ENCODE assay signal across 8 cellular contexts in genomic region chr3:194686816-194687637, GRCh38. TPM values are rescaled to one million over a fixed set of nuclear protein-coding genes. Genes with fewer than 3 reads are reported as not detected.
A peak's percentile ranks its signal among the peaks of the same experiment; 100 is the strongest.
DNase-seq lines count a peak whose midpoint lies in the region; ATAC-seq, FAIRE-seq and TF ChIP-seq lines count a peak whose summit lies in the region.

No MANE protein-coding gene starts in this region.

- H3K27me3 ChIP-seq in K562 (ENCODE audit: control insufficient read depth in 2 of 2, insufficient read depth in 2 of 2, low read length in 2 of 2), result peaks cover 0 to 33% of the 10 kb centered on the region in 2 experiments; a peak in 3 of 5 replicates
- peaks cover 37% of the 10 kb centered on the region for H3K27me3 ChIP-seq in iPS-15b (ENCODE audit: control insufficient read depth, insufficient read depth, low read length)
- peaks cover 4% of the 10 kb centered on the region for H3K27me3 ChIP-seq in skeletal muscle satellite cell (ENCODE audit: control insufficient read depth, insufficient read depth, low read length)
- no peaks in the 10 kb centered on the region for H3K27me3 ChIP-seq in WERI-Rb-1 (ENCODE audit: insufficient read depth, low read depth, severe bottlenecking)

- H3K36me3 ChIP-seq in OCI-LY7 (ENCODE audit: insufficient read depth, low read length), result no peaks in the 10 kb centered on the region
- no peaks in the 10 kb centered on the region for H3K36me3 ChIP-seq in K562 (ENCODE audit: control insufficient read depth, insufficient read depth, low read length)
- no peaks in the 10 kb centered on the region for H3K36me3 ChIP-seq in iPS-15b (ENCODE audit: control insufficient read depth, insufficient read depth, low read length)
- H3K36me3 ChIP-seq in skeletal muscle satellite cell (ENCODE audit: insufficient read depth, low read length), result no peaks in the 10 kb centered on the region
- peaks cover 4% of the 10 kb centered on the region; the same call in 1 of the 2 replicates for H3K36me3 ChIP-seq in WERI-Rb-1

- no TSS peak for BruUV-seq in OCI-LY7 (replicated peaks; lab: Mats Ljungman, UMichigan)
- no TSS peak for BruUV-seq in K562 (replicated peaks; lab: Mats Ljungman, UMichigan)

- CTCF ChIA-PET in OCI-LY7 (lab: Charles Lee; ENCODE audit: unreplicated experiment) (interaction anchor here (0.8 to 1.6 kb wide), 7 partner anchors 15 to 584 kb away, joined by 3 to 5 read pairs (median 3); partner anchors contain the start of genes LSG1 and XXYLT1), K562 (lab: Yijun Ruan, JAX; ENCODE audit: low intra/inter-chr PET ratio) (no interaction called here)

- peaks cover 7% of the 10 kb centered on the region; the same call in 1 of the 2 replicates for H3K79me2 ChIP-seq in OCI-LY7 (ENCODE audit: insufficient read depth, low read depth, low read length)
- H3K79me2 ChIP-seq in K562 (ENCODE audit: control insufficient read depth, insufficient read depth, low read length), result no peaks in the 10 kb centered on the region

- H3K9me1 ChIP-seq in K562 (ENCODE audit: control insufficient read depth, insufficient read depth, low read length), result no peaks in the 10 kb centered on the region

- H3K9me3 ChIP-seq in OCI-LY7 (ENCODE audit: low read length), result no peaks in the 10 kb centered on the region
- no peaks in the 10 kb centered on the region for H3K9me3 ChIP-seq in K562 (replicated peaks; ENCODE audit: control insufficient read depth, insufficient read depth, low read depth, low read length)
- H3K9me3 ChIP-seq in iPS-15b (ENCODE audit: control insufficient read depth, insufficient read depth, low read length), result no peaks in the 10 kb centered on the region
- no peaks in the 10 kb centered on the region for H3K9me3 ChIP-seq in skeletal muscle satellite cell (replicated peaks; ENCODE audit: low read length)
- no peaks in the 10 kb centered on the region for H3K9me3 ChIP-seq in WERI-Rb-1 (ENCODE audit: severe bottlenecking)

- DNase-seq in NOMO-1 (lab: John Stamatoyannopoulos, UW; ENCODE audit: unreplicated experiment in 2 of 2), result peak; percentile 28 to 34
- DNase-seq in NOMO-1 treated with dmso at 0.1 percent for 144 hours (lab: John Stamatoyannopoulos, UW; ENCODE audit: unreplicated experiment), result no peak
- DNase-seq in OCI-LY7 (ENCODE audit: low spot score), result peak; percentile 53
- DNase-seq in K562 (ENCODE audit: extremely low read depth in 1 of 4, low spot score in 3 of 4), result no peak
- no peak for DNase-seq in MV-4-11 (lab: John Stamatoyannopoulos, UW)
- no peak for DNase-seq in WERI-Rb-1

- WGBS in K562 (ENCODE audit: insufficient coverage, low coverage, missing lambda C conversion rate), result 93% methylated on average over 42 of the region's 86 CpGs

- H3K27ac ChIP-seq in OCI-LY7 (ENCODE audit: low read depth, low read length, poor library complexity, severe bottlenecking), result peak overlapping the region; percentile 94
- H3K27ac ChIP-seq in K562 (ENCODE audit: extremely low read depth, low read depth, low read length), result no peak overlapping the region
- no peak overlapping the region for H3K27ac ChIP-seq in WERI-Rb-1

- H2AFZ ChIP-seq in OCI-LY7 (ENCODE audit: low read length) (peak overlapping the region; percentile 26; the same call in 1 of the 2 replicates), K562 (ENCODE audit: low read depth, low read length) (no peak overlapping the region)

- intact Hi-C loops in OCI-LY7 (cut with micrococcal nuclease; ENCODE audit: unreplicated experiment), result loop anchor here (2.0 to 10.0 kb wide), 5 partner anchors 188 to 1220 kb away; partner anchors contain the start of genes ACAP2 and TNK2
- intact Hi-C loops in K562 (cut with micrococcal nuclease), result loop anchor here (10.0 kb wide), 1 partner anchor 268 kb away; no protein-coding TSS in a partner anchor

- H3K9ac ChIP-seq in K562 (ENCODE audit: insufficient read depth in 1 of 2, low read depth in 2 of 2, low read length in 2 of 2) (no peak overlapping the region), iPS-15b (ENCODE audit: low read depth, low read length) (no peak overlapping the region), skeletal muscle satellite cell (ENCODE audit: low read depth, low read length) (peak overlapping the region; percentile 76)

- no peak for TF ChIP-seq EP300 in K562 (IDR thresholded peaks at IDR 0.05; ENCODE audit: low read length)

- H3K9me2 ChIP-seq in OCI-LY7 (ENCODE audit: insufficient read depth, low read length), result no peaks in the 10 kb centered on the region

- FAIRE-seq in K562 (lab: Jason Lieb, UNC), result no peak

- no peak for TF ChIP-seq RAD21 in K562 (CRISPR knock-in tag; conservative IDR thresholded peaks at IDR 0.05 in 1 of 2, IDR thresholded peaks at IDR 0.05 in 1 of 2)

- H3K4me2 ChIP-seq in OCI-LY7 (ENCODE audit: low read length) (peak overlapping the region; percentile 77), K562 (ENCODE audit: insufficient read depth, low read length) (no peak overlapping the region), skeletal muscle satellite cell (ENCODE audit: low read length) (peak overlapping the region; percentile 98)

- POLR2A ChIA-PET in OCI-LY7 (lab: Charles Lee), result interaction anchor here (0.5 to 1.9 kb wide), 13 partner anchors 15 to 651 kb away, joined by 3 to 7 read pairs (median 3); partner anchors contain the start of gene LSG1
- POLR2A ChIA-PET in K562 (lab: Yijun Ruan, JAX), result interaction anchor here (0.6 to 1.1 kb wide), 2 partner anchors 15 to 68 kb away, joined by 3 to 4 read pairs; partner anchors contain the start of gene LSG1

- H4K20me1 ChIP-seq in OCI-LY7 (ENCODE audit: insufficient read depth, low read length) (no peaks in the 10 kb centered on the region), K562 (replicated peaks; ENCODE audit: control insufficient read depth, insufficient read depth, low read length) (no peaks in the 10 kb centered on the region)

- no peak for ATAC-seq in K562

- H3K4me1 ChIP-seq in OCI-LY7 (ENCODE audit: insufficient read depth, low read length, poor library complexity, severe bottlenecking), result peaks cover 72% of the 10 kb centered on the region
- peaks cover 11 to 24% of the 10 kb centered on the region in 2 experiments for H3K4me1 ChIP-seq in K562 (replicated peaks in 1 of 2; ENCODE audit: control insufficient read depth in 2 of 2, insufficient read depth in 2 of 2, low read length in 2 of 2)
- no peaks in the 10 kb centered on the region for H3K4me1 ChIP-seq in iPS-15b (ENCODE audit: control insufficient read depth, insufficient read depth, low read length)
- H3K4me1 ChIP-seq in skeletal muscle satellite cell (ENCODE audit: control insufficient read depth, insufficient read depth, low read length), result peaks cover 34% of the 10 kb centered on the region

- H3K4me3 ChIP-seq in OCI-LY7 (ENCODE audit: low read depth, low read length, poor library complexity, severe bottlenecking) (peak overlapping the region; percentile 77), K562 (no peak overlapping the region), iPS-15b (ENCODE audit: low read depth, low read length) (peak overlapping the region; percentile 76), skeletal muscle satellite cell (ENCODE audit: low read length) (peak overlapping the region; percentile 87), WERI-Rb-1 (ENCODE audit: low read depth, low read length) (no peak overlapping the region)

- in situ Hi-C loops in K562 (cut with MboI), result loop anchor here (10.0 kb wide), 2 partner anchors 418 to 838 kb away; no protein-coding TSS in a partner anchor

- TF ChIP-seq CTCF in OCI-LY7 (conservative IDR thresholded peaks at IDR 0.05; ENCODE audit: low read length) (no peak), K562 (IDR thresholded peaks at IDR 0.05 in 2 of 3, conservative IDR thresholded peaks at IDR 0.05 in 1 of 3; ENCODE audit: insufficient read depth in 2 of 3, low read depth in 1 of 3, low read length in 3 of 3) (no peak), WERI-Rb-1 (IDR thresholded peaks at IDR 0.05; ENCODE audit: low read depth, low read length) (no peak)

- no peak for TF ChIP-seq POLR2A in K562 (conservative IDR thresholded peaks at IDR 0.05)

RNA-seq across cellular contexts. Expression of gene FAM43A, which starts 1.3 kb away (rescaled TPM):
- 17.2 and 21.6 TPM in 2 replicates for total RNA-seq in OCI-LY7 (2014; rRNA removed; shearing (Covaris generic))
- 7.5 and 8.2 TPM in 2 replicates for total RNA-seq in OCI-LY7 (2022)
- total RNA-seq in K562 (2011; cell fraction: chromatin; rRNA removed; ENCODE audit: low replicate concordance), result 1.8 TPM in 1 of 2 replicates, not detected in the other
- total RNA-seq in K562 (2011; cell fraction: nucleolus; rRNA removed), result 1.1 and 2.3 TPM in 2 replicates
- 0.46 and 0.73 TPM in 2 replicates for total RNA-seq in K562 (2011; cell fraction: nucleoplasm; rRNA removed)
- total RNA-seq in K562 (2014; rRNA removed), result 0.45 and 0.54 TPM in 2 replicates
- total RNA-seq in K562 (2014; rRNA removed; fragmentation: Illumina TruSeq; extraction: Trizol), result 0.16 and 0.18 TPM in 2 replicates
- total RNA-seq in K562 (2015; rRNA removed; fragmentation: Illumina TruSeq; extraction: Trizol), result 0.07 and 0.15 TPM in 2 replicates
- total RNA-seq in K562 (2021), result 0.74 and 1.2 TPM in 2 replicates
- polyA plus RNA-seq in K562 (2011; rRNA removed), result 0.60 and 0.61 TPM in 2 replicates
- 0.69 and 3.2 TPM in 2 replicates for polyA plus RNA-seq in K562 (2011; cell fraction: cytosol; rRNA removed)
- 2.0 and 5.0 TPM in 2 replicates for polyA plus RNA-seq in K562 (2011; cell fraction: nucleus; rRNA removed)
- 1.0 and 1.5 TPM in 2 replicates for polyA plus RNA-seq in K562 (2012)
- polyA plus RNA-seq in K562 (2014; fragmentation: Illumina TruSeq; extraction: Trizol), result 0.18 and 0.21 TPM in 2 replicates
- under 1 TPM; 0.03 to 0.04 TPM for polyA plus RNA-seq in K562 (2014; fragmentation: Nextera tagmentation; extraction: Ambion mirVana)
- polyA plus RNA-seq in K562 (2014; rRNA removed), result 0.56 and 0.76 TPM in 2 replicates
- polyA minus RNA-seq in K562 (2011; rRNA and poly(A)+ RNA removed), result 0.15 and 0.28 TPM in 2 replicates
- 0.55 and 1.0 TPM in 2 replicates for polyA minus RNA-seq in K562 (2011; cell fraction: cytosol; rRNA and poly(A)+ RNA removed)
- polyA minus RNA-seq in K562 (2011; cell fraction: nucleus; rRNA and poly(A)+ RNA removed), result 1.3 and 1.7 TPM in 2 replicates
- total RNA-seq in skeletal muscle satellite cell (2012; rRNA removed), result 2.3 and 3.5 TPM in 2 replicates

RNA-seq across cellular contexts. Expression of gene LSG1, which starts 15.0 kb away (rescaled TPM):
- 52.9 and 59.4 TPM in 2 replicates for total RNA-seq in OCI-LY7 (2014; rRNA removed; shearing (Covaris generic))
- total RNA-seq in OCI-LY7 (2022), result 39.3 and 44.4 TPM in 2 replicates
- total RNA-seq in K562 (2011; cell fraction: chromatin; rRNA removed; ENCODE audit: low replicate concordance), result 63.6 and 106 TPM in 2 replicates
- 56.9 and 58.4 TPM in 2 replicates for total RNA-seq in K562 (2011; cell fraction: nucleolus; rRNA removed)
- total RNA-seq in K562 (2011; cell fraction: nucleoplasm; rRNA removed), result 51.1 and 71.5 TPM in 2 replicates
- total RNA-seq in K562 (2014; rRNA removed), result 45.4 and 59.8 TPM in 2 replicates
- 56.5 and 59.8 TPM in 2 replicates for total RNA-seq in K562 (2014; rRNA removed; fragmentation: Illumina TruSeq; extraction: Trizol)
- 68.4 and 73.7 TPM in 2 replicates for total RNA-seq in K562 (2015; rRNA removed; fragmentation: Illumina TruSeq; extraction: Trizol)
- total RNA-seq in K562 (2021), result 35.2 and 37.9 TPM in 2 replicates
- 50.5 and 55.7 TPM in 2 replicates for polyA plus RNA-seq in K562 (2011; rRNA removed)
- polyA plus RNA-seq in K562 (2011; cell fraction: cytosol; rRNA removed), result 21.2 and 29.8 TPM in 2 replicates
- 58.3 and 70.1 TPM in 2 replicates for polyA plus RNA-seq in K562 (2011; cell fraction: nucleus; rRNA removed)
- 21.9 and 36.2 TPM in 2 replicates for polyA plus RNA-seq in K562 (2012)
- polyA plus RNA-seq in K562 (2014; fragmentation: Illumina TruSeq; extraction: Trizol), result 49.4 and 55.5 TPM in 2 replicates
- polyA plus RNA-seq in K562 (2014; fragmentation: Nextera tagmentation; extraction: Ambion mirVana), result 10 to 100 TPM; 14.9 to 23.0 TPM
- polyA plus RNA-seq in K562 (2014; rRNA removed), result 39.5 and 46.7 TPM in 2 replicates
- 71.0 and 90.5 TPM in 2 replicates for polyA minus RNA-seq in K562 (2011; rRNA and poly(A)+ RNA removed)
- polyA minus RNA-seq in K562 (2011; cell fraction: cytosol; rRNA and poly(A)+ RNA removed), result 29.7 and 38.5 TPM in 2 replicates
- 41.5 and 62.8 TPM in 2 replicates for polyA minus RNA-seq in K562 (2011; cell fraction: nucleus; rRNA and poly(A)+ RNA removed)
- total RNA-seq in skeletal muscle satellite cell (2012; rRNA removed), result 36.5 and 40.6 TPM in 2 replicates

RNA-seq across cellular contexts. Expression of gene TMEM44, which starts 53.8 kb away (rescaled TPM):
- 8.8 and 9.6 TPM in 2 replicates for total RNA-seq in OCI-LY7 (2014; rRNA removed; shearing (Covaris generic))
- total RNA-seq in OCI-LY7 (2022), result 22.9 and 25.7 TPM in 2 replicates
- 57.1 and 107 TPM in 2 replicates for total RNA-seq in K562 (2011; cell fraction: chromatin; rRNA removed; ENCODE audit: low replicate concordance)
- 59.7 and 67.4 TPM in 2 replicates for total RNA-seq in K562 (2011; cell fraction: nucleolus; rRNA removed)
- 57.2 and 61.1 TPM in 2 replicates for total RNA-seq in K562 (2011; cell fraction: nucleoplasm; rRNA removed)
- 13.1 and 13.8 TPM in 2 replicates for total RNA-seq in K562 (2014; rRNA removed)
- 6.0 and 7.2 TPM in 2 replicates for total RNA-seq in K562 (2014; rRNA removed; fragmentation: Illumina TruSeq; extraction: Trizol)
- total RNA-seq in K562 (2015; rRNA removed; fragmentation: Illumina TruSeq; extraction: Trizol), result 7.5 TPM in 2 replicates
- 16.9 and 18.1 TPM in 2 replicates for total RNA-seq in K562 (2021)
- 13.5 and 14.5 TPM in 2 replicates for polyA plus RNA-seq in K562 (2011; rRNA removed)
- 11.8 and 16.3 TPM in 2 replicates for polyA plus RNA-seq in K562 (2011; cell fraction: cytosol; rRNA removed)
- 44.6 and 76.9 TPM in 2 replicates for polyA plus RNA-seq in K562 (2011; cell fraction: nucleus; rRNA removed)
- polyA plus RNA-seq in K562 (2012), result 9.8 and 17.5 TPM in 2 replicates
- 11.3 and 12.4 TPM in 2 replicates for polyA plus RNA-seq in K562 (2014; fragmentation: Illumina TruSeq; extraction: Trizol)
- polyA plus RNA-seq in K562 (2014; fragmentation: Nextera tagmentation; extraction: Ambion mirVana), result 1 to 10 TPM in 1 of 2 experiments, under 1 TPM in 1; 0.53 to 1.7 TPM
- 15.5 and 16.2 TPM in 2 replicates for polyA plus RNA-seq in K562 (2014; rRNA removed)
- 9.1 and 13.7 TPM in 2 replicates for polyA minus RNA-seq in K562 (2011; rRNA and poly(A)+ RNA removed)
- 7.7 and 7.8 TPM in 2 replicates for polyA minus RNA-seq in K562 (2011; cell fraction: cytosol; rRNA and poly(A)+ RNA removed)
- polyA minus RNA-seq in K562 (2011; cell fraction: nucleus; rRNA and poly(A)+ RNA removed), result 13.4 and 18.8 TPM in 2 replicates
- total RNA-seq in skeletal muscle satellite cell (2012; rRNA removed), result 12.5 and 15.2 TPM in 2 replicates

Comparison
In these comparisons a context has a peak if more than half of its experiments do, and no peak if none do; other contexts are left out.
1. DNase-seq: peak in NOMO-1 (2 of 2) and OCI-LY7 (single experiment); none in NOMO-1 treated with dmso at 0.1 percent for 144 hours (single experiment), K562 (0 of 4), MV-4-11 (single experiment) and WERI-Rb-1 (single experiment).
2. H3K4me3 ChIP-seq: peak in OCI-LY7 (single experiment), iPS-15b (single experiment) and skeletal muscle satellite cell (single experiment); none in K562 (single experiment) and WERI-Rb-1 (single experiment).